In the genomic region with DNA sequence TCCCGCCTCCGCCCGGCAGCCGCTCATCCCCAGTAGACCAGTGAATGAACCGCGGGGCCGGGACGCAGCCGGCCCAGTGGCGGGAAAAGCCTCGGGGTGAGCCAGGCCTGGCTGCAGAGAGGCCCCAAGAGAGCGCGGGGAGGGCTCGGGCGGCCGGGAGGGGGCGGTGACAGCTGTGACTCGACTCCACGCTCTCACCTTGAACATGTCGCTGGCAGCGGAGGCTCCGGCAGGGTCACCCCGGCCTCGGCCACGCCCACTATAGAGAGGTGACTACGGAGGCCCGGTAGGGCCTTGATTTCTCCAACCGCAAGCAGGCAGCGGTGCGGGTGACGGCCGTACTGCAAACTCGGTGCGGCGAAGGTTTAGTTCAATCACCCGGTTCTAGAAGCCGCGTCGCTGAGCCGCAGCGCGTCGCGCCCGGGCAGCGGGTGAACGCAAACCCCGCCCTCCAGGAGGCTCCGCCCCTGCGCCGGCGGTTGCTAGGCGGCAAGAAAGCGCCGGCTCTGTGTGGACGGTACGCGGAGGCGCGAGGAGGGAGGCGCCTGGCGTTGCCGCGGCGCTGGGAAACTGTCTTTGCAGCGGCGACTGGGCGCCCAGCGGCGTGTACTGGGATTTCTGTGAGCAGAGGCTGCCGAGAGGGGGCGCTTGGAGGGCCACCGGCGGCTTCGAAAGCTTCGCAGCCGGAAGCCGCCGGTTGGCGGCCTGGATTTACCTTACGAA, we compare ENCODE assay signal across 1 cellular context.
TF ChIP-seq lines count a peak whose summit lies in the region.

Gene APOO (minus strand): TSS at position 443 of the 723 bp plus-strand sequence. CDS start 236 bp downstream, at position 207.
Gene CXorf58 (plus strand): TSS at position 511 of the 723 bp plus-strand sequence. CDS start 2,297 bp downstream, outside the sequence.

TF ChIP-seq in A549, 52 proteins besides CTCF, POLR2A, EP300 and RAD21 (continued from another document):
- TF ChIP-seq EHMT2 (IDR thresholded peaks at IDR 0.05; ENCODE audit: low read depth), result no peak
